10 cellular contexts compared by ENCODE assay signal in genomic region chr1:92411511-92411910, GRCh38.
DNase-seq lines count a peak whose midpoint lies in the region; ATAC-seq and TF ChIP-seq lines count a peak whose summit lies in the region.
"Had no signal": no experiment of that assay in that cellular context is flagged by ENCODE, and none has a peak within 500 bp of the region (broad histone marks: within the 10 kb centered on the region; RNA-seq: fewer than 3 reads in every experiment).

No MANE protein-coding gene starts in this region.

- no peaks in the 10 kb centered on the region for H3K9me3 ChIP-seq in BE2C

- ATAC-seq in activated T-cell treated with anti-CD3 and anti-CD28 coated beads, Interleukin-2, amount 50 U/mL, for 4 hours, result peak; percentile 58 to 73
- no peak for ATAC-seq in HG02885 (IDR thresholded peaks at IDR 0.05; ENCODE audit: poor library complexity, unreplicated experiment)

- H3K9me3 Mint-ChIP-seq in activated T-cell treated with anti-CD3 and anti-CD28 coated beads, Interleukin-2, amount 50 U/mL, for 4 hours, result no peaks in the 10 kb centered on the region

- no peak for TF ChIP-seq CTCF in BE2C (IDR thresholded peaks at IDR 0.05; ENCODE audit: low read depth, low read length)

- no peaks in the 10 kb centered on the region for H3K36me3 ChIP-seq in BE2C

- DNase-seq in activated T-cell treated with anti-CD3 and anti-CD28 coated beads, Interleukin-2, amount 50 U/mL, for 4 hours, result no peak
- DNase-seq in activated T-cell treated with anti-CD3 and anti-CD28 coated beads for 4 hours (no peak), amniotic epithelial cell (ENCODE audit: low read depth) (peak; percentile 43), non-pigmented ciliary epithelial cell (ENCODE audit: low read depth) (peak; percentile 31), Ammon's horn (ENCODE audit: low spot score) (no peak), BE2C (no peak)
- DNase-seq in Jurkat, Clone E6-1 (ENCODE audit: low read depth, low spot score), result peak; percentile 28
- DNase-seq: activated gamma-delta T cell, nucleus accumbens had no signal

- H3K36me3 Mint-ChIP-seq in activated T-cell treated with anti-CD3 and anti-CD28 coated beads, Interleukin-2, amount 50 U/mL, for 4 hours (ENCODE audit: insufficient read depth), result no peaks in the 10 kb centered on the region

- H3K4me3 Mint-ChIP-seq in activated T-cell treated with anti-CD3 and anti-CD28 coated beads, Interleukin-2, amount 50 U/mL, for 4 hours, result no peak overlapping the region

- H3K27me3 Mint-ChIP-seq in activated T-cell treated with anti-CD3 and anti-CD28 coated beads, Interleukin-2, amount 50 U/mL, for 4 hours (ENCODE audit: low read depth), result peaks cover 1% of the 10 kb centered on the region

- no peak overlapping the region for H3K4me3 ChIP-seq in Jurkat, Clone E6-1 (ENCODE audit: low read length)
- H3K4me3 ChIP-seq in BE2C (ENCODE audit: low read depth, low read length), result no peak overlapping the region

- peaks cover 35% of the 10 kb centered on the region for H3K4me1 Mint-ChIP-seq in activated T-cell treated with anti-CD3 and anti-CD28 coated beads, Interleukin-2, amount 50 U/mL, for 4 hours (ENCODE audit: low read depth)

- H3K4me1 ChIP-seq in BE2C, result no peaks in the 10 kb centered on the region

- H3K27me3 ChIP-seq in BE2C, result no peaks in the 10 kb centered on the region

Comparison
In these comparisons a context has a peak if more than half of its experiments do, and no peak if none do; other contexts are left out.
1. DNase-seq: peak in Jurkat, Clone E6-1 (single experiment), amniotic epithelial cell (single experiment) and non-pigmented ciliary epithelial cell (single experiment); none in activated T-cell treated with anti-CD3 and anti-CD28 coated beads, Interleukin-2, amount 50 U/mL, for 4 hours (single experiment), activated T-cell treated with anti-CD3 and anti-CD28 coated beads for 4 hours (single experiment), Ammon's horn (single experiment) and BE2C (single experiment).